In genomic region chr17:43972444-43973212, GRCh38 we compare ENCODE assay signal across 20 cellular contexts. TPM values are rescaled to one million over a fixed set of nuclear protein-coding genes. Genes with fewer than 3 reads are reported as not detected.
"Had no signal": no experiment of that assay in that cellular context is flagged by ENCODE, and none has a peak within 500 bp of the region (broad histone marks: within the 10 kb centered on the region; RNA-seq: fewer than 3 reads in every experiment).

No MANE protein-coding gene starts in this region.

RNA-seq across cellular contexts. Expression of gene PYY, which starts 18.9 kb away (rescaled TPM):
- total RNA-seq: activated naive CD4-positive, alpha-beta T cell treated with anti-CD3 and anti-CD28 coated beads for 36 hours; activated naive CD4-positive, alpha-beta T cell treated with anti-CD3 and anti-CD28 coated beads, Interleukin-2, amount 50 U/mL, for 72 hours; activated naive CD8-positive, alpha-beta T cell treated with anti-CD3 and anti-CD28 coated beads for 36 hours; activated naive CD8-positive, alpha-beta T cell treated with anti-CD3 and anti-CD28 coated beads, Interleukin-2, amount 10 ng/mL, durations not matched to agents 7 days and 5 days; activated T-cell treated with anti-CD3 and anti-CD28 coated beads, Interleukin-2, amount 50 U/mL, for 4 hours; activated T-cell treated with anti-CD3 and anti-CD28 coated beads, Interleukin-2, amount 50 U/mL, for 72 hours; activated T-helper 17 cell treated with anti-CD3 and anti-CD28 coated beads, Interleukin-2, amount 50 U/mL, for 72 hours; aorta; ascending aorta; body of pancreas; cardiac muscle cell; cardiac septum; cerebellum; chondrocyte had no signal
- polyA plus RNA-seq: adipose tissue, adrenal gland, cardiac muscle cell had no signal

RNA-seq across cellular contexts. Expression of gene PPY, which starts 30.4 kb away (rescaled TPM):
- total RNA-seq: activated naive CD4-positive, alpha-beta T cell treated with anti-CD3 and anti-CD28 coated beads for 36 hours; activated naive CD4-positive, alpha-beta T cell treated with anti-CD3 and anti-CD28 coated beads, Interleukin-2, amount 50 U/mL, for 72 hours; activated naive CD8-positive, alpha-beta T cell treated with anti-CD3 and anti-CD28 coated beads for 36 hours; activated naive CD8-positive, alpha-beta T cell treated with anti-CD3 and anti-CD28 coated beads, Interleukin-2, amount 10 ng/mL, durations not matched to agents 7 days and 5 days; activated T-cell treated with anti-CD3 and anti-CD28 coated beads, Interleukin-2, amount 50 U/mL, for 4 hours; activated T-cell treated with anti-CD3 and anti-CD28 coated beads, Interleukin-2, amount 50 U/mL, for 72 hours; activated T-helper 1 cell treated with anti-CD3 and anti-CD28 coated beads, Interleukin-12 subunit alpha, Interleukin-12 subunit beta, Interleukin-2, Interleukin-4 antibody, amounts not matched to agents 30 ng/mL and 10 ng/mL and 1 ng/mL, durations not matched to agents 14 hours and 24 hours and 36 hours; activated T-helper 2 cell treated with anti-CD3 and anti-CD28 coated beads, Interferon-gamma antibody, Interleukin-2, Interleukin-4, amounts not matched to agents 10 μg/mL and 5 μg/mL and 100 μg/mL, durations not matched to agents 14 hours and 24 hours and 36 hours; adrenal gland; aorta; ascending aorta; breast epithelium; bronchial epithelial cell; cardiac muscle cell; cardiac septum; cerebellum; chondrocyte had no signal
- polyA plus RNA-seq: adrenal gland, aorta, cardiac muscle cell had no signal
